In the genomic region with DNA sequence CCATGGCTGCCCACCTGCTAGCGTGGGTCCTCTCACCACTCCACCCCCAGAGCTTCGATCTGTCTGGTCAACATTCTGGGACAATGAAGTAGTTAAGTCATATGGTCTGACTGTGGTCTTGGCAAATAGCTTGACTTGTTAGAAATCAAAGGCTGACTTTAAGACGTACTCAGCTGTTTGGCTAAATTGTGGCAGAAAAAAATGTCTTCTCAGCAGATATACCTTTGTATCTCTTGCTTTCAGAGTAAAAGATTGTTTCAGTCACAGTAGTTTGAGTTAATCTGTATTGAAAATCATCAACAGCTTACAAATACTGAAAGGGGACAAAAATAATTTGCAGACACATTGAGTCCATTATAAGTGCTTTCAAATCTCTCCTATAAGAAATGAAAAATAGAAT, we compare ENCODE assay signal across 20 cellular contexts. TPM values are rescaled to one million over a fixed set of nuclear protein-coding genes. Genes with fewer than 3 reads are reported as not detected.
DNase-seq lines count a peak whose midpoint lies in the region; ATAC-seq, FAIRE-seq and TF ChIP-seq lines count a peak whose summit lies in the region.
"Had no signal": no experiment of that assay in that cellular context is flagged by ENCODE, and none has a peak within 500 bp of the region (broad histone marks: within the 10 kb centered on the region; RNA-seq: fewer than 3 reads in every experiment).

No MANE protein-coding gene starts in this region.

- H3K4me1 ChIP-seq in CD4-positive, CD25-positive, alpha-beta regulatory T cell (ENCODE audit: control insufficient read depth, insufficient read depth, low read length, poor library complexity, severe bottlenecking): peaks cover 70% of the 10 kb centered on the region
- peaks cover 64 to 71% of the 10 kb centered on the region in 2 experiments for H3K4me1 ChIP-seq in neutrophil (ENCODE audit: control insufficient read depth in 1 of 2, insufficient read depth in 1 of 2, low read depth in 1 of 2, low read length in 1 of 2)
- H3K4me1 ChIP-seq: SJCRH30 had no signal

- no peak for FAIRE-seq in GM12892 (lab: Jason Lieb, UNC)
- FAIRE-seq: GM12878, GM18507 had no signal

- no peaks in the 10 kb centered on the region for H3K9me3 ChIP-seq in CD4-positive, CD25-positive, alpha-beta regulatory T cell (ENCODE audit: control insufficient read depth in 2 of 2, low read length in 2 of 2)
- H3K9me3 ChIP-seq in neutrophil: no peaks in the 10 kb centered on the region
- H3K9me3 ChIP-seq: SJCRH30 had no signal

- CTCF ChIA-PET in T-cell (lab: Charles Lee): no interaction called here

- H3K4me3 Mint-ChIP-seq in activated T-cell treated with anti-CD3 and anti-CD28 coated beads, Interleukin-2, amount 50 U/mL, for 72 hours: peak overlapping the region; percentile 31 to 49
- H3K4me3 Mint-ChIP-seq in CD4-positive, CD25-positive, alpha-beta regulatory T cell: peak overlapping the region in 2 of 4 donors; percentile 12 to 33
- H3K4me3 Mint-ChIP-seq in T-cell: no peak overlapping the region

- no peaks in the 10 kb centered on the region for H3K27me3 ChIP-seq in CD4-positive, CD25-positive, alpha-beta regulatory T cell (ENCODE audit: control insufficient read depth, insufficient read depth, low read length)
- H3K27me3 ChIP-seq in neutrophil: no peaks in the 10 kb centered on the region
- H3K27me3 ChIP-seq: SJCRH30 had no signal

- TF ChIP-seq CTCF in neutrophil (IDR thresholded peaks at IDR 0.05): no peak

- H3K4me1 Mint-ChIP-seq in activated T-cell treated with anti-CD3 and anti-CD28 coated beads, Interleukin-2, amount 50 U/mL, for 72 hours (ENCODE audit: low read depth): peaks cover 69% of the 10 kb centered on the region
- peaks cover 24 to 78% (median 49%) of the 10 kb centered on the region in 4 donors for H3K4me1 Mint-ChIP-seq in CD4-positive, CD25-positive, alpha-beta regulatory T cell
- H3K4me1 Mint-ChIP-seq in T-cell: peaks cover 55 to 70% (median 69%) of the 10 kb centered on the region in 3 donors

- H3K27me3 Mint-ChIP-seq in activated T-cell treated with anti-CD3 and anti-CD28 coated beads, Interleukin-2, amount 50 U/mL, for 72 hours (ENCODE audit: low read depth): no peaks in the 10 kb centered on the region
- H3K27me3 Mint-ChIP-seq in CD4-positive, CD25-positive, alpha-beta regulatory T cell: peaks cover 6% of the 10 kb centered on the region
- H3K27me3 Mint-ChIP-seq in T-cell: no peaks in the 10 kb centered on the region

- no peak for TF ChIP-seq POLR2A in GM12892 (IDR thresholded peaks at IDR 0.05; ENCODE audit: low read depth, low read length)

- H3K27ac ChIP-seq in CD4-positive, CD25-positive, alpha-beta regulatory T cell (ENCODE audit: insufficient read depth, low read length, poor library complexity, severe bottlenecking): no peak overlapping the region
- H3K27ac ChIP-seq in neutrophil: peak overlapping the region; percentile 99
- H3K27ac ChIP-seq: PC-9, SJCRH30 had no signal

- peaks cover 9% of the 10 kb centered on the region for H3K36me3 ChIP-seq in CD4-positive, CD25-positive, alpha-beta regulatory T cell (ENCODE audit: control insufficient read depth, insufficient read depth, low read length)
- H3K36me3 ChIP-seq in neutrophil: no peaks in the 10 kb centered on the region

- no peak for DNase-seq in activated T-cell treated with anti-CD3 and anti-CD28 coated beads, Interleukin-2, amount 50 U/mL, for 72 hours
- DNase-seq in activated T-cell treated with anti-CD3 and anti-CD28 coated beads, Interleukin-2, amount 50 U/mL, for 1 hour: no peak
- no peak for DNase-seq in CD4-positive, CD25-positive, alpha-beta regulatory T cell
- DNase-seq in T-cell (no peak), GM12892 (ENCODE audit: insufficient read length) (no peak), NCI-H2107 (lab: John Stamatoyannopoulos, UW) (no peak)
- DNase-seq: ACHN, AML-193, GDM1, Karpas-422, MM.1S, NCI-H1092 treated with DMSO at 0.1 percent for 48 hours, NCI-H2081 treated with DMSO at 0.1 percent for 48 hours, NCI-H524, PC-9, SJCRH30 had no signal

- no peak overlapping the region for H3K4me3 ChIP-seq in CD4-positive, CD25-positive, alpha-beta regulatory T cell (ENCODE audit: low read depth, low read length)
- H3K4me3 ChIP-seq in neutrophil (ENCODE audit: low read depth in 1 of 2, low read length in 1 of 2): no peak overlapping the region
- H3K4me3 ChIP-seq: GM12878, PC-9, SJCRH30 had no signal

- POLR2A ChIA-PET in T-cell (lab: Charles Lee): interaction anchor here in 1 of 2 donors (0.6 kb wide), 1 partner anchor 408 kb away, joined by 14 read pairs; no protein-coding TSS in a partner anchor

- H3K9me3 Mint-ChIP-seq in activated T-cell treated with anti-CD3 and anti-CD28 coated beads, Interleukin-2, amount 50 U/mL, for 72 hours: peaks cover 0 to 2% of the 10 kb centered on the region in 2 donors
- peaks cover 0 to 2% (median 0%) of the 10 kb centered on the region in 7 donors for H3K9me3 Mint-ChIP-seq in CD4-positive, CD25-positive, alpha-beta regulatory T cell
- H3K9me3 Mint-ChIP-seq in T-cell: no peaks in the 10 kb centered on the region

- no peak for ATAC-seq in activated T-cell treated with anti-CD3 and anti-CD28 coated beads, Interleukin-2, amount 50 U/mL, for 72 hours (replicated peaks in 1 of 2)
- ATAC-seq in CD4-positive, CD25-positive, alpha-beta regulatory T cell (ENCODE audit: low read depth in 2 of 2): no peak
- no peak for ATAC-seq in T-cell (replicated peaks in 1 of 4)
- ATAC-seq in GM21447 (IDR thresholded peaks at IDR 0.05; ENCODE audit: unreplicated experiment): no peak
- ATAC-seq: GM12878 had no signal

- peaks cover 23 to 24% of the 10 kb centered on the region in 2 donors for H3K36me3 Mint-ChIP-seq in activated T-cell treated with anti-CD3 and anti-CD28 coated beads, Interleukin-2, amount 50 U/mL, for 72 hours (ENCODE audit: insufficient read depth in 2 of 2)
- peaks cover 14% of the 10 kb centered on the region for H3K36me3 Mint-ChIP-seq in CD4-positive, CD25-positive, alpha-beta regulatory T cell
- H3K36me3 Mint-ChIP-seq in T-cell: peaks cover 19% of the 10 kb centered on the region

- no peak overlapping the region for H3K27ac Mint-ChIP-seq in activated T-cell treated with anti-CD3 and anti-CD28 coated beads, Interleukin-2, amount 50 U/mL, for 72 hours
- peak overlapping the region in 2 of 3 donors; percentile 20 to 92 for H3K27ac Mint-ChIP-seq in CD4-positive, CD25-positive, alpha-beta regulatory T cell
- H3K27ac Mint-ChIP-seq in T-cell: peak overlapping the region; percentile 6 to 31

RNA-seq across cellular contexts. Expression of a gene that starts 2.1 kb away (rescaled TPM):
- total RNA-seq in activated T-cell treated with anti-CD3 and anti-CD28 coated beads, Interleukin-2, amount 50 U/mL, for 72 hours: 100 to 1,000 TPM; 151 to 156 TPM
- 71.3 TPM for total RNA-seq in CD4-positive, CD25-positive, alpha-beta regulatory T cell
- 10 to 100 TPM; 13.9 to 18.8 (median 15.9) TPM for polyA plus RNA-seq in CD4-positive, CD25-positive, alpha-beta regulatory T cell
- 10 to 100 TPM; 35.0 to 46.9 (median 43.5) TPM for total RNA-seq in T-cell
- polyA plus RNA-seq in GM12892 (2012; ENCODE audit: missing spikeins): 36.4 TPM

Comparison
In these comparisons a context has a peak if more than half of its experiments do, and no peak if none do; other contexts are left out.
1. H3K4me3 Mint-ChIP-seq: peak in activated T-cell treated with anti-CD3 and anti-CD28 coated beads, Interleukin-2, amount 50 U/mL, for 72 hours (2 of 2); none in T-cell (0 of 3).